12 cellular contexts compared by ENCODE assay signal in the genomic region with DNA sequence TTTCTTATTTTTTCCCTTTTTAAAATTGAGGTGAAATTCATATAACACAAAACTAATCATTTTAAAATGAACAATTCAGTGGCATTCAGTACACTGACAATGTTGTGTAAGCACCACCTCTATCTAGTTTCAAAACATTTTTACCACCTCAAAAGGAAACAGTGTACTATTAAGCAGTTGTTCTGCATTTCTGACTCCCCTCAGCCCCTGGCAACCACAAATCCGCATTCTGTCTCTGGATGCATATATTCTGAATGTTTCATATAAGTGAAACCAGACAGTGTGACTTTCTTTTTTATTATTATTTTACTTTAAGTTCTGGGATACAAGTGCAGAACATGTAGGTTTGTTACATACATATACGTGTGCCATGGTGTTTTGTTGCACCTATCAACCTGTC. TPM values are rescaled to one million over a fixed set of nuclear protein-coding genes. Genes with fewer than 3 reads are reported as not detected.
DNase-seq lines count a peak whose midpoint lies in the region; ATAC-seq and TF ChIP-seq lines count a peak whose summit lies in the region.
"Had no signal": no experiment of that assay in that cellular context is flagged by ENCODE, and none has a peak within 500 bp of the region (broad histone marks: within the 10 kb centered on the region; RNA-seq: fewer than 3 reads in every experiment).

No MANE protein-coding gene starts in this region.

- H3K4me1 ChIP-seq in OCI-LY3 (ENCODE audit: low read length) (peaks cover 31% of the 10 kb centered on the region), gastroesophageal sphincter (peaks cover 0 to 24% (median 0%) of the 10 kb centered on the region in 3 donors), PC-3 (ENCODE audit: insufficient read depth, low read length) (peaks cover 9% of the 10 kb centered on the region)

- CTCF ChIA-PET in PC-3 (lab: Charles Lee) = no interaction called here

- no peaks in the 10 kb centered on the region for H3F3A ChIP-seq in PC-3 (ENCODE audit: low read length, unreplicated experiment)

- 94% methylated on average over 2 of the region's 2 CpGs for WGBS in gastroesophageal sphincter (ENCODE audit: low coverage in 1 of 2), 2 donors

- no TSS peak for BruUV-seq in PC-3 (replicated peaks; lab: Mats Ljungman, UMichigan)

- peak; percentile 38 for ATAC-seq in HG02840 (IDR thresholded peaks at IDR 0.05; ENCODE audit: low FRiP score, unreplicated experiment)
- ATAC-seq in stimulated activated naive CD8-positive, alpha-beta T cell treated with anti-CD3 and anti-CD28 coated beads, Interleukin-15, Interleukin-2, amounts not matched to agents 100 U/mL and 50 U/mL, for 24 hours = peak; percentile 38
- ATAC-seq in gastroesophageal sphincter = no peak
- ATAC-seq in PC-3 = no peak
- ATAC-seq: left cardiac atrium had no signal

- intact Hi-C loops in PC-3 (cut with micrococcal nuclease) = no loop called here

- H3K36me3 ChIP-seq in OCI-LY3 (replicated peaks; ENCODE audit: low read depth, low read length) = peaks cover 14% of the 10 kb centered on the region
- no peaks in the 10 kb centered on the region for H3K36me3 ChIP-seq in gastroesophageal sphincter
- H3K36me3 ChIP-seq in PC-3 (ENCODE audit: low read depth, low read length) = no peaks in the 10 kb centered on the region

- H3K27ac ChIP-seq in OCI-LY3 (ENCODE audit: low read length) (no peak overlapping the region), gastroesophageal sphincter (no peak overlapping the region), PC-3 (ENCODE audit: low read length) (no peak overlapping the region)

- peak overlapping the region; percentile 94 for H3K4me3 ChIP-seq in OCI-LY3 (ENCODE audit: low read length)
- H3K4me3 ChIP-seq in gastroesophageal sphincter = no peak overlapping the region
- no peak overlapping the region for H3K4me3 ChIP-seq in PC-3 (ENCODE audit: low read length)

- no peak overlapping the region for H3K9ac ChIP-seq in OCI-LY3 (ENCODE audit: low read length)
- no peak overlapping the region for H3K9ac ChIP-seq in PC-3 (ENCODE audit: low read length)

- H3K79me2 ChIP-seq in OCI-LY3 (ENCODE audit: low read length) = peaks cover 96% of the 10 kb centered on the region
- H3K79me2 ChIP-seq in PC-3 (ENCODE audit: low read length) = no peaks in the 10 kb centered on the region

- TF ChIP-seq CTCF in OCI-LY3 (IDR thresholded peaks at IDR 0.05; ENCODE audit: low read depth, low read length) (no peak), gastroesophageal sphincter (IDR thresholded peaks at IDR 0.05) (no peak), PC-3 (conservative IDR thresholded peaks at IDR 0.05; ENCODE audit: low read depth, low read length) (no peak)

- no peak for TF ChIP-seq EP300 in gastroesophageal sphincter (IDR thresholded peaks at IDR 0.05)

- no peaks in the 10 kb centered on the region for H3K27me3 ChIP-seq in OCI-LY3 (ENCODE audit: low read depth, low read length)
- no peaks in the 10 kb centered on the region for H3K27me3 ChIP-seq in gastroesophageal sphincter
- H3K27me3 ChIP-seq in PC-3 (ENCODE audit: low read length) = no peaks in the 10 kb centered on the region

- H2AFZ ChIP-seq in OCI-LY3 (ENCODE audit: low read depth, low read length) = no peak overlapping the region
- H2AFZ ChIP-seq in PC-3 (ENCODE audit: low read length) = no peak overlapping the region

- peaks cover 60% of the 10 kb centered on the region for H4K20me1 ChIP-seq in OCI-LY3 (ENCODE audit: insufficient read depth, low read length)
- no peaks in the 10 kb centered on the region for H4K20me1 ChIP-seq in PC-3 (ENCODE audit: low read length)

- no peak for TF ChIP-seq POLR2A in gastroesophageal sphincter (IDR thresholded peaks at IDR 0.05)

- DNase-seq in stimulated activated CD4-positive, alpha-beta T cell treated with anti-CD3 and anti-CD28 coated beads, Interleukin-1b, Interleukin-23, amount 100 ng/mL, for 48 hours = peak; percentile 49
- DNase-seq in stimulated activated CD4-positive, alpha-beta T cell treated with anti-CD3 and anti-CD28 coated beads, Interleukin-2, amount 100 ng/mL, for 48 hours = no peak
- no peak for DNase-seq in stimulated activated naive CD8-positive, alpha-beta T cell treated with anti-CD3 and anti-CD28 coated beads, Interleukin-15, Interleukin-2, amounts not matched to agents 100 U/mL and 50 U/mL, for 24 hours
- DNase-seq in PC-3 (no peak), inferior parietal cortex (ENCODE audit: extremely low spot score) (no peak)
- DNase-seq: endodermal cell, H9, left cardiac atrium, NCI-H446 treated with DMSO at 0.1 percent for 48 hours had no signal

- peak overlapping the region; percentile 89 for H3K4me2 ChIP-seq in OCI-LY3 (ENCODE audit: low read length)
- H3K4me2 ChIP-seq in PC-3 (ENCODE audit: low read length) = no peak overlapping the region

- H3K9me2 ChIP-seq in PC-3 (replicated peaks; ENCODE audit: low read length) = no peaks in the 10 kb centered on the region

- POLR2A ChIA-PET in PC-3 (lab: Charles Lee; ENCODE audit: unreplicated experiment) = no interaction called here

- H3K9me3 ChIP-seq in OCI-LY3 (ENCODE audit: insufficient read depth, low read length) (no peaks in the 10 kb centered on the region), gastroesophageal sphincter (no peaks in the 10 kb centered on the region), PC-3 (ENCODE audit: low read length) (no peaks in the 10 kb centered on the region)

RNA-seq across cellular contexts. Expression of a gene that starts 19.2 kb away (rescaled TPM):
- total RNA-seq in gastroesophageal sphincter (10 to 100 TPM; 48.3 to 88.2 (median 75.6) TPM), PC-3 (2014; rRNA removed) (22.2 and 23.7 TPM in 2 replicates)

Comparison
In these comparisons a context has a peak if more than half of its experiments do, and no peak if none do; other contexts are left out.
1. ATAC-seq: peak in HG02840 (single experiment) and stimulated activated naive CD8-positive, alpha-beta T cell treated with anti-CD3 and anti-CD28 coated beads, Interleukin-15, Interleukin-2, amounts not matched to agents 100 U/mL and 50 U/mL, for 24 hours (single experiment); none in gastroesophageal sphincter (single experiment) and PC-3 (single experiment).